In the genomic region with DNA sequence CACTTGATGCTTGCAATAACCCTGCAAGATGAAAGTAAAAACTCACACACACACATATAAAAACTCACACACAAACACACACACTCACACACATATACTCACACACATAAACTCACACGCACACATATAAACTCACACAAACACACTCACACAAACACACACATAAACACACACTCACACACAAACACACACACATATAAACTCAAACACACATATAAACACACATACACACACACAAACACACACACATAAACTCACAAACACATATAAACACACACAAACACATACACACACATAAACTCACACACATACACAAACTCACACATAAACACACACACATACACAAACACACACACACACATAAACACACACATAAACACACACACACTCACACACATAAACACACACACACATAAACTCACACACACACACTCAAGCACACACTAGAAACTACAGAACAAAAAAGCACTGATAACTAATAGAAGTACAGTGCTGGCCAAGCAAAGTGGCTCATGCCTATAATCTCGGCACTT, we compare ENCODE assay signal across 2 cellular contexts.
TF ChIP-seq lines count a peak whose summit lies in the region.

No MANE protein-coding gene starts in this region.

TF ChIP-seq in HEK293, 187 proteins besides CTCF, POLR2A, EP300 and RAD21:
- TF ChIP-seq, protein P1, sequence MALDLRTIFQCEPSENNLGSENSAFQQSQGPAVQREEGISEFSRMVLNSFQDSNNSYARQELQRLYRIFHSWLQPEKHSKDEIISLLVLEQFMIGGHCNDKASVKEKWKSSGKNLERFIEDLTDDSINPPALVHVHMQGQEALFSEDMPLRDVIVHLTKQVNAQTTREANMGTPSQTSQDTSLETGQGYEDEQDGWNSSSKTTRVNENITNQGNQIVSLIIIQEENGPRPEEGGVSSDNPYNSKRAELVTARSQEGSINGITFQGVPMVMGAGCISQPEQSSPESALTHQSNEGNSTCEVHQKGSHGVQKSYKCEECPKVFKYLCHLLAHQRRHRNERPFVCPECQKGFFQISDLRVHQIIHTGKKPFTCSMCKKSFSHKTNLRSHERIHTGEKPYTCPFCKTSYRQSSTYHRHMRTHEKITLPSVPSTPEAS (tag by site-specific recombination; IDR thresholded peaks at IDR 0.05): peak; percentile 99
- TF ChIP-seq ZNF214 (tag by site-specific recombination; IDR thresholded peaks at IDR 0.05; ENCODE audit: borderline replicate concordance): no peak

TF ChIP-seq in H1, 55 proteins besides CTCF, POLR2A, EP300 and RAD21 (continued from another document):
- TF ChIP-seq RFX5 (IDR thresholded peaks at IDR 0.05; ENCODE audit: borderline replicate concordance, low read depth, low read length) (no peak), KDM1A (IDR thresholded peaks at IDR 0.05; ENCODE audit: borderline replicate concordance, low read length) (no peak), TAF7 (optimal IDR thresholded peaks at IDR 0.05; ENCODE audit: borderline replicate concordance, low read depth, low read length) (no peak), TAF1 (IDR thresholded peaks at IDR 0.05; ENCODE audit: low read depth, low read length) (no peak), SIRT6 (IDR thresholded peaks at IDR 0.05; ENCODE audit: low read length) (no peak)
- TF ChIP-seq, protein P2, sequence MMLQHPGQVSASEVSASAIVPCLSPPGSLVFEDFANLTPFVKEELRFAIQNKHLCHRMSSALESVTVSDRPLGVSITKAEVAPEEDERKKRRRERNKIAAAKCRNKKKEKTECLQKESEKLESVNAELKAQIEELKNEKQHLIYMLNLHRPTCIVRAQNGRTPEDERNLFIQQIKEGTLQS (IDR thresholded peaks at IDR 0.05; ENCODE audit: insufficient read depth, low read depth, low read length): no peak
